24 cellular contexts compared by ENCODE assay signal in the genomic region with DNA sequence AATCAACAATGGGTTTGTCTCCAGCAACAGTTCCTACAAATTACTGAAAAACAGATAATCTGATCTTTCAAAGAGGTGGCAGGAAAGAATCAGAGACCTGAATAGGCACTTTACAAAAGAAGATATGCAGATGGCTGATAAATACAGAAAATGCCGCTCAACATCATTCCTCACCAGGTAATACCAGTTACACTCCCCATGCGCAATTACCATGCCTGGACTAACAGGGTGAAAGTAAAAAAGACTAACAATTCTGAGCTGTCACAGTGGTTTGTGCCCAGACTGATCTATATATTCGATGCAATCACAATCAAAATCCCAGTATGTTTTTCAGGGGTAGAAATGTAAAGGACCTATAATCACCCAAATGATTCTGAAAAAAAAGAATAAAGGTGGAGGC. TPM values are rescaled to one million over a fixed set of nuclear protein-coding genes. Genes with fewer than 3 reads are reported as not detected.
DNase-seq lines count a peak whose midpoint lies in the region; ATAC-seq and TF ChIP-seq lines count a peak whose summit lies in the region.
"Had no signal": no experiment of that assay in that cellular context is flagged by ENCODE, and none has a peak within 500 bp of the region (broad histone marks: within the 10 kb centered on the region; RNA-seq: fewer than 3 reads in every experiment).

No MANE protein-coding gene starts in this region.

- H3K27ac ChIP-seq in endodermal cell (ENCODE audit: low read depth, low read length) (no peak overlapping the region), mucosa of rectum (ENCODE audit: low read depth in 2 of 2, low read length in 2 of 2) (peak overlapping the region; percentile 31 to 57)
- H3K27ac ChIP-seq: C4-2B, RWPE1 had no signal

- H3K4me3 Mint-ChIP-seq in endodermal cell, result no peak overlapping the region
- no peak overlapping the region for H3K4me3 Mint-ChIP-seq in activated CD8-positive, alpha-beta T cell treated with anti-CD3 and anti-CD28 coated beads for 36 hours
- H3K4me3 Mint-ChIP-seq: B cell; CD8-positive, alpha-beta T cell had no signal

- peaks cover 5% of the 10 kb centered on the region for H3K4me1 ChIP-seq in endodermal cell (ENCODE audit: control insufficient read depth, insufficient read depth, low read length)
- H3K4me1 ChIP-seq in mucosa of rectum (ENCODE audit: control insufficient read depth in 2 of 2, insufficient read depth in 2 of 2, low read length in 2 of 2), result peaks cover 0 to 4% of the 10 kb centered on the region in 2 donors

- H3K27me3 ChIP-seq in endodermal cell (ENCODE audit: control insufficient read depth, insufficient read depth, low read length, poor library complexity, severe bottlenecking) (no peaks in the 10 kb centered on the region), mucosa of rectum (ENCODE audit: control insufficient read depth in 2 of 2, insufficient read depth in 2 of 2, low read length in 2 of 2) (no peaks in the 10 kb centered on the region)

- H3K4me1 Mint-ChIP-seq in endodermal cell, result peaks cover 4% of the 10 kb centered on the region
- H3K4me1 Mint-ChIP-seq in activated CD8-positive, alpha-beta T cell treated with anti-CD3 and anti-CD28 coated beads for 36 hours (ENCODE audit: low read depth), result no peaks in the 10 kb centered on the region
- H3K4me1 Mint-ChIP-seq: B cell had no signal

- H3K4me3 ChIP-seq in endodermal cell (ENCODE audit: low read length), result peak overlapping the region; percentile 51
- H3K4me3 ChIP-seq in mucosa of rectum (ENCODE audit: low read length in 2 of 2), result no peak overlapping the region
- H3K4me3 ChIP-seq: GM12878 had no signal

- H3K36me3 Mint-ChIP-seq in endodermal cell (ENCODE audit: low read depth), result no peaks in the 10 kb centered on the region
- H3K36me3 Mint-ChIP-seq in activated CD8-positive, alpha-beta T cell treated with anti-CD3 and anti-CD28 coated beads for 36 hours (ENCODE audit: low read depth), result no peaks in the 10 kb centered on the region
- H3K36me3 Mint-ChIP-seq: CD8-positive, alpha-beta T cell had no signal

- no peak overlapping the region for H3K9ac ChIP-seq in endodermal cell (ENCODE audit: extremely low read depth, low read length, poor library complexity, severe bottlenecking)
- H3K9ac ChIP-seq in mucosa of rectum (ENCODE audit: low read depth in 1 of 2, low read length in 2 of 2), result peak overlapping the region in 1 of 2 donors; percentile 13

- no peaks in the 10 kb centered on the region for H3K9me3 Mint-ChIP-seq in endodermal cell
- H3K9me3 Mint-ChIP-seq in activated CD8-positive, alpha-beta T cell treated with anti-CD3 and anti-CD28 coated beads for 36 hours, result no peaks in the 10 kb centered on the region
- H3K9me3 Mint-ChIP-seq: CD8-positive, alpha-beta T cell had no signal

- H3K27ac Mint-ChIP-seq in endodermal cell, result no peak overlapping the region
- H3K27ac Mint-ChIP-seq in activated CD8-positive, alpha-beta T cell treated with anti-CD3 and anti-CD28 coated beads for 36 hours, result no peak overlapping the region
- H3K27ac Mint-ChIP-seq: B cell; CD8-positive, alpha-beta T cell had no signal

- TF ChIP-seq CTCF in endodermal cell (conservative IDR thresholded peaks at IDR 0.05), result no peak
- TF ChIP-seq CTCF in activated CD8-positive, alpha-beta T cell treated with anti-CD3 and anti-CD28 coated beads for 36 hours (IDR thresholded peaks at IDR 0.05), result no peak

- 82 to 96% methylated on average over 3 of the region's 3 CpGs for WGBS in endodermal cell (ENCODE audit: insufficient coverage in 1 of 2, insufficient read length in 1 of 2), 2 experiments

- intact Hi-C loops in activated CD8-positive, alpha-beta T cell treated with anti-CD3 and anti-CD28 coated beads for 36 hours (cut with micrococcal nuclease), result no loop called here

- CTCF ChIA-PET in activated CD8-positive, alpha-beta T cell treated with anti-CD3 and anti-CD28 coated beads for 36 hours (lab: Charles Lee), result interaction anchor here (0.7 to 2.0 kb wide), 6 partner anchors 7 to 132 kb away, joined by 3 to 4 read pairs (median 4); a partner anchor contains a TSS

- ATAC-seq in activated CD8-positive, alpha-beta T cell treated with anti-CD3 and anti-CD28 coated beads for 36 hours, result no peak
- ATAC-seq: CD8-positive, alpha-beta T cell; GM12878 had no signal

- no peak for DNase-seq in endodermal cell
- DNase-seq in NCI-H2227 (lab: John Stamatoyannopoulos, UW; ENCODE audit: unreplicated experiment), result no peak
- DNase-seq in OCI-M1 (lab: John Stamatoyannopoulos, UW), result no peak
- DNase-seq in activated CD8-positive, alpha-beta T cell treated with anti-CD3 and anti-CD28 coated beads for 36 hours, result no peak
- DNase-seq: CD8-positive, alpha-beta T cell; DMS79; EL; GDM1; HCEC 1CT; IMR-90; KG1; MM.1S; NCI-H2029; NCI-H2227 treated with DMSO at 0.1 percent for 48 hours; NCI-H526 treated with DMSO at 0.1 percent for 48 hours; SHP77 had no signal

- no peaks in the 10 kb centered on the region for H3K36me3 ChIP-seq in endodermal cell (ENCODE audit: control insufficient read depth, insufficient read depth, low read length)
- no peaks in the 10 kb centered on the region for H3K36me3 ChIP-seq in mucosa of rectum (ENCODE audit: control insufficient read depth in 2 of 2, insufficient read depth in 2 of 2, low read length in 2 of 2)

- POLR2A ChIA-PET in activated CD8-positive, alpha-beta T cell treated with anti-CD3 and anti-CD28 coated beads for 36 hours (lab: Charles Lee), result interaction anchor here (0.7 to 1.0 kb wide), 3 partner anchors 8 to 64 kb away, joined by 3 to 9 read pairs (median 3); no protein-coding TSS in a partner anchor

- peaks cover 12% of the 10 kb centered on the region for H3K27me3 Mint-ChIP-seq in endodermal cell (ENCODE audit: insufficient read depth)
- no peaks in the 10 kb centered on the region for H3K27me3 Mint-ChIP-seq in activated CD8-positive, alpha-beta T cell treated with anti-CD3 and anti-CD28 coated beads for 36 hours
- H3K27me3 Mint-ChIP-seq: B cell had no signal

- H3K9me3 ChIP-seq in endodermal cell (ENCODE audit: control insufficient read depth, low read length) (no peaks in the 10 kb centered on the region), mucosa of rectum (ENCODE audit: control insufficient read depth in 2 of 2, low read length in 2 of 2) (no peaks in the 10 kb centered on the region)
- H3K9me3 ChIP-seq: Caco-2 had no signal

RNA-seq across cellular contexts. Expression of a gene that starts 10.0 kb away (rescaled TPM):
- 1 to 10 TPM; 1.5 to 4.3 TPM for total RNA-seq in endodermal cell
- 3.7 TPM for polyA plus RNA-seq in endodermal cell (2013, experiment 1 of 2)
- polyA plus RNA-seq in endodermal cell (2013, experiment 2 of 2), result 1.9 TPM
- 1 to 10 TPM; 1.6 to 2.1 TPM for total RNA-seq in activated CD8-positive, alpha-beta T cell treated with anti-CD3 and anti-CD28 coated beads for 36 hours
- total RNA-seq: Caco-2 had no signal

RNA-seq across cellular contexts. Expression of a gene that starts 14.2 kb away (rescaled TPM):
- 1,000 to 10,000 TPM; 1,218 to 1,284 TPM for total RNA-seq in endodermal cell
- 1,019 TPM for polyA plus RNA-seq in endodermal cell (2013, experiment 1 of 2)
- polyA plus RNA-seq in endodermal cell (2013, experiment 2 of 2), result 1,005 TPM
- 1,000 to 10,000 TPM; 1,059 to 1,062 TPM for total RNA-seq in activated CD8-positive, alpha-beta T cell treated with anti-CD3 and anti-CD28 coated beads for 36 hours

RNA-seq across cellular contexts. Expression of a gene that starts 16.4 kb away (rescaled TPM):
- total RNA-seq in endodermal cell, result 10 to 100 TPM; 51.0 to 64.5 TPM
- 64.5 TPM for polyA plus RNA-seq in endodermal cell (2013, experiment 1 of 2)
- 60.0 TPM for polyA plus RNA-seq in endodermal cell (2013, experiment 2 of 2)
- 10 to 100 TPM; 54.7 to 60.2 TPM for total RNA-seq in activated CD8-positive, alpha-beta T cell treated with anti-CD3 and anti-CD28 coated beads for 36 hours

RNA-seq across cellular contexts. Expression of a gene that starts 28.8 kb away (rescaled TPM):
- total RNA-seq in endodermal cell, result 10 to 100 TPM; 84.5 to 99.6 TPM
- 44.2 TPM for polyA plus RNA-seq in endodermal cell (2013, experiment 1 of 2)
- 46.6 TPM for polyA plus RNA-seq in endodermal cell (2013, experiment 2 of 2)
- total RNA-seq in activated CD8-positive, alpha-beta T cell treated with anti-CD3 and anti-CD28 coated beads for 36 hours, result 10 to 100 TPM; 17.1 to 18.0 TPM

RNA-seq across cellular contexts. Expression of a gene that starts 35.8 kb away (rescaled TPM):
- total RNA-seq in endodermal cell, result not detected
- polyA plus RNA-seq in endodermal cell (2013, experiment 1 of 2), result not detected
- not detected for polyA plus RNA-seq in endodermal cell (2013, experiment 2 of 2)
- 100 to 1,000 TPM; 124 to 126 TPM for total RNA-seq in activated CD8-positive, alpha-beta T cell treated with anti-CD3 and anti-CD28 coated beads for 36 hours
- total RNA-seq: Caco-2, H1, NCI-H460 had no signal
- polyA plus RNA-seq: H1 had no signal
